In genomic region chr11:61429691-61430582, GRCh38 we compare ENCODE assay signal across 1 cellular context.
TF ChIP-seq lines count a peak whose summit lies in the region.

A gene with protein sequence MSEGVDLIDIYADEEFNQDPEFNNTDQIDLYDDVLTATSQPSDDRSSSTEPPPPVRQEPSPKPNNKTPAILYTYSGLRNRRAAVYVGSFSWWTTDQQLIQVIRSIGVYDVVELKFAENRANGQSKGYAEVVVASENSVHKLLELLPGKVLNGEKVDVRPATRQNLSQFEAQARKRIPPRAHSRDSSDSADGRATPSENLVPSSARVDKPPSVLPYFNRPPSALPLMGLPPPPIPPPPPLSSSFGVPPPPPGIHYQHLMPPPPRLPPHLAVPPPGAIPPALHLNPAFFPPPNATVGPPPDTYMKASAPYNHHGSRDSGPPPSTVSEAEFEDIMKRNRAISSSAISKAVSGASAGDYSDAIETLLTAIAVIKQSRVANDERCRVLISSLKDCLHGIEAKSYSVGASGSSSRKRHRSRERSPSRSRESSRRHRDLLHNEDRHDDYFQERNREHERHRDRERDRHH (minus strand): TSS chr11:61429975. CDS start chr11:61429235, 740 bp downstream.
SDHAF2 (plus strand) TSS chr11:61430124; CDS start chr11:61430147, 23 bp downstream.

TF ChIP-seq in HepG2, 621 proteins besides CTCF, POLR2A, EP300 and RAD21 (continued from another document and continues in another):
- TF ChIP-seq, protein P1, sequence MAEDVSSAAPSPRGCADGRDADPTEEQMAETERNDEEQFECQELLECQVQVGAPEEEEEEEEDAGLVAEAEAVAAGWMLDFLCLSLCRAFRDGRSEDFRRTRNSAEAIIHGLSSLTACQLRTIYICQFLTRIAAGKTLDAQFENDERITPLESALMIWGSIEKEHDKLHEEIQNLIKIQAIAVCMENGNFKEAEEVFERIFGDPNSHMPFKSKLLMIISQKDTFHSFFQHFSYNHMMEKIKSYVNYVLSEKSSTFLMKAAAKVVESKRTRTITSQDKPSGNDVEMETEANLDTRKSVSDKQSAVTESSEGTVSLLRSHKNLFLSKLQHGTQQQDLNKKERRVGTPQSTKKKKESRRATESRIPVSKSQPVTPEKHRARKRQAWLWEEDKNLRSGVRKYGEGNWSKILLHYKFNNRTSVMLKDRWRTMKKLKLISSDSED (CRISPR knock-in tag; IDR thresholded peaks at IDR 0.05) = no peak
- peak; percentile 57; the same call in 1 of the 2 replicates for TF ChIP-seq ZNF800 (CRISPR knock-in tag; IDR thresholded peaks at IDR 0.05)
- TF ChIP-seq TFAP4 (IDR thresholded peaks at IDR 0.05; ENCODE audit: borderline replicate concordance, low read depth) = peak; percentile 70; the same call in 1 of the 2 replicates
- 0 out of 2 replicates have a peak, but pooled peaks have one; percentile 28 for TF ChIP-seq SP5 (CRISPR knock-in tag; IDR thresholded peaks at IDR 0.05; ENCODE audit: borderline replicate concordance, low read depth)
- 0 out of 2 replicates have a peak, but pooled peaks have one; percentile 2 for TF ChIP-seq ZNF335 (CRISPR knock-in tag; IDR thresholded peaks at IDR 0.05)
- no peak for TF ChIP-seq CBX5 (CRISPR knock-in tag; IDR thresholded peaks at IDR 0.05; ENCODE audit: borderline replicate concordance)
- TF ChIP-seq ZNF792 (CRISPR knock-in tag; IDR thresholded peaks at IDR 0.05) = peak; percentile 80; the same call in 1 of the 2 replicates
- TF ChIP-seq, protein P2, sequence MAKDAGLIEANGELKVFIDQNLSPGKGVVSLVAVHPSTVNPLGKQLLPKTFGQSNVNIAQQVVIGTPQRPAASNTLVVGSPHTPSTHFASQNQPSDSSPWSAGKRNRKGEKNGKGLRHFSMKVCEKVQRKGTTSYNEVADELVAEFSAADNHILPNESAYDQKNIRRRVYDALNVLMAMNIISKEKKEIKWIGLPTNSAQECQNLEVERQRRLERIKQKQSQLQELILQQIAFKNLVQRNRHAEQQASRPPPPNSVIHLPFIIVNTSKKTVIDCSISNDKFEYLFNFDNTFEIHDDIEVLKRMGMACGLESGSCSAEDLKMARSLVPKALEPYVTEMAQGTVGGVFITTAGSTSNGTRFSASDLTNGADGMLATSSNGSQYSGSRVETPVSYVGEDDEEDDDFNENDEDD (CRISPR knock-in tag; IDR thresholded peaks at IDR 0.05; ENCODE audit: borderline replicate concordance) = peak; percentile 85
- no peak for TF ChIP-seq IKZF4 (CRISPR knock-in tag; IDR thresholded peaks at IDR 0.05; ENCODE audit: borderline replicate concordance, low read depth, not compliant biosample characterization)
- TF ChIP-seq LCORL (IDR thresholded peaks at IDR 0.05) = peak; percentile 97
- peak; percentile 79 for TF ChIP-seq LCORL (CRISPR knock-in tag; IDR thresholded peaks at IDR 0.05)
- TF ChIP-seq, protein P3, sequence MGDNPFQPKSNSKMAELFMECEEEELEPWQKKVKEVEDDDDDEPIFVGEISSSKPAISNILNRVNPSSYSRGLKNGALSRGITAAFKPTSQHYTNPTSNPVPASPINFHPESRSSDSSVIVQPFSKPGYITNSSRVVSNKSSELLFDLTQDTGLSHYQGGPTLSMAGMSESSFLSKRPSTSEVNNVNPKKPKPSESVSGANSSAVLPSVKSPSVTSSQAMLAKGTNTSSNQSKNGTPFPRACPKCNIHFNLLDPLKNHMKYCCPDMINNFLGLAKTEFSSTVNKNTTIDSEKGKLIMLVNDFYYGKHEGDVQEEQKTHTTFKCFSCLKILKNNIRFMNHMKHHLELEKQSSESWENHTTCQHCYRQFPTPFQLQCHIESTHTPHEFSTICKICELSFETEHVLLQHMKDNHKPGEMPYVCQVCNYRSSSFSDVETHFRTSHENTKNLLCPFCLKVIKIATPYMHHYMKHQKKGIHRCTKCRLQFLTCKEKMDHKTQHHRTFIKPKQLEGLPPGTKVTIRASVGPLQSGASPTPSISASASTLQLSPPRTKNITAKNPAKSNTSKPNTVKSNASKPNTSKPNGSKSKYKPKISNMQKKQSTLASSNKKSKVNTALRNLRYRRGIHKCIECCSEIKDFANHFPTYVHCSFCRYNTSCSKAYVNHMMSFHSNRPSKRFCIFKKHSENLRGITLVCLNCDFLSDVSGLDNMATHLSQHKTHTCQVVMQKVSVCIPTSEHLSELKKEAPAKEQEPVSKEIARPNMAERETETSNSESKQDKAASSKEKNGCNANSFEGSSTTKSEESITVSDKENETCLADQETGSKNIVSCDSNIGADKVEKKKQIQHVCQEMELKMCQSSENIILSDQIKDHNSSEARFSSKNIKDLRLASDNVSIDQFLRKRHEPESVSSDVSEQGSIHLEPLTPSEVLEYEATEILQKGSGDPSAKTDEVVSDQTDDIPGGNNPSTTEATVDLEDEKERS (CRISPR knock-in tag; IDR thresholded peaks at IDR 0.05) = peak; percentile 62
- peak; percentile 91 for TF ChIP-seq POLR2AphosphoS5 (IDR thresholded peaks at IDR 0.05; ENCODE audit: low read depth, low read length)
- TF ChIP-seq, protein P4, sequence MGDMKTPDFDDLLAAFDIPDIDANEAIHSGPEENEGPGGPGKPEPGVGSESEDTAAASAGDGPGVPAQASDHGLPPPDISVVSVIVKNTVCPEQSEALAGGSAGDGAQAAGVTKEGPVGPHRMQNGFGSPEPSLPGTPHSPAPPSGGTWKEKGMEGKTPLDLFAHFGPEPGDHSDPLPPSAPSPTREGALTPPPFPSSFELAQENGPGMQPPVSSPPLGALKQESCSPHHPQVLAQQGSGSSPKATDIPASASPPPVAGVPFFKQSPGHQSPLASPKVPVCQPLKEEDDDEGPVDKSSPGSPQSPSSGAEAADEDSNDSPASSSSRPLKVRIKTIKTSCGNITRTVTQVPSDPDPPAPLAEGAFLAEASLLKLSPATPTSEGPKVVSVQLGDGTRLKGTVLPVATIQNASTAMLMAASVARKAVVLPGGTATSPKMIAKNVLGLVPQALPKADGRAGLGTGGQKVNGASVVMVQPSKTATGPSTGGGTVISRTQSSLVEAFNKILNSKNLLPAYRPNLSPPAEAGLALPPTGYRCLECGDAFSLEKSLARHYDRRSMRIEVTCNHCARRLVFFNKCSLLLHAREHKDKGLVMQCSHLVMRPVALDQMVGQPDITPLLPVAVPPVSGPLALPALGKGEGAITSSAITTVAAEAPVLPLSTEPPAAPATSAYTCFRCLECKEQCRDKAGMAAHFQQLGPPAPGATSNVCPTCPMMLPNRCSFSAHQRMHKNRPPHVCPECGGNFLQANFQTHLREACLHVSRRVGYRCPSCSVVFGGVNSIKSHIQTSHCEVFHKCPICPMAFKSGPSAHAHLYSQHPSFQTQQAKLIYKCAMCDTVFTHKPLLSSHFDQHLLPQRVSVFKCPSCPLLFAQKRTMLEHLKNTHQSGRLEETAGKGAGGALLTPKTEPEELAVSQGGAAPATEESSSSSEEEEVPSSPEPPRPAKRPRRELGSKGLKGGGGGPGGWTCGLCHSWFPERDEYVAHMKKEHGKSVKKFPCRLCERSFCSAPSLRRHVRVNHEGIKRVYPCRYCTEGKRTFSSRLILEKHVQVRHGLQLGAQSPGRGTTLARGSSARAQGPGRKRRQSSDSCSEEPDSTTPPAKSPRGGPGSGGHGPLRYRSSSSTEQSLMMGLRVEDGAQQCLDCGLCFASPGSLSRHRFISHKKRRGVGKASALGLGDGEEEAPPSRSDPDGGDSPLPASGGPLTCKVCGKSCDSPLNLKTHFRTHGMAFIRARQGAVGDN (CRISPR knock-in tag; IDR thresholded peaks at IDR 0.05) = peak; percentile 95
- TF ChIP-seq KDM5B (CRISPR knock-in tag; IDR thresholded peaks at IDR 0.05; ENCODE audit: borderline replicate concordance) = peak; percentile 97
- TF ChIP-seq HOXD1 (CRISPR knock-in tag; IDR thresholded peaks at IDR 0.05) = peak; percentile 91
- no peak for TF ChIP-seq GPBP1L1 (CRISPR knock-in tag; IDR thresholded peaks at IDR 0.05)
- peak; percentile 59 for TF ChIP-seq ZBTB7A (CRISPR knock-in tag; IDR thresholded peaks at IDR 0.05)
- TF ChIP-seq DZIP1 (CRISPR knock-in tag; IDR thresholded peaks at IDR 0.05) = 0 out of 2 replicates have a peak, but pooled peaks have one; percentile 17
- TF ChIP-seq, protein P5, sequence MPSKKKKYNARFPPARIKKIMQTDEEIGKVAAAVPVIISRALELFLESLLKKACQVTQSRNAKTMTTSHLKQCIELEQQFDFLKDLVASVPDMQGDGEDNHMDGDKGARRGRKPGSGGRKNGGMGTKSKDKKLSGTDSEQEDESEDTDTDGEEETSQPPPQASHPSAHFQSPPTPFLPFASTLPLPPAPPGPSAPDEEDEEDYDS (CRISPR knock-in tag; IDR thresholded peaks at IDR 0.05) = peak; percentile 65
- no peak for TF ChIP-seq ZNF12 (CRISPR knock-in tag; IDR thresholded peaks at IDR 0.05)
- no peak for TF ChIP-seq RFXANK (CRISPR knock-in tag; IDR thresholded peaks at IDR 0.05)
- TF ChIP-seq SMAD3 (CRISPR knock-in tag; IDR thresholded peaks at IDR 0.05) = no peak; the same call in 1 of the 2 replicates
- peak; percentile 75 for TF ChIP-seq SIN3B (IDR thresholded peaks at IDR 0.05; ENCODE audit: low read length)
- no peak for TF ChIP-seq XBP1 (CRISPR knock-in tag; IDR thresholded peaks at IDR 0.05)
- no peak for TF ChIP-seq TEAD2 (CRISPR knock-in tag; IDR thresholded peaks at IDR 0.05)
- TF ChIP-seq ZNF292 (CRISPR knock-in tag; IDR thresholded peaks at IDR 0.05; ENCODE audit: borderline replicate concordance, low read depth) = no peak
- 0 out of 2 replicates have a peak, but pooled peaks have one; percentile 33 for TF ChIP-seq ZSCAN9 (CRISPR knock-in tag; IDR thresholded peaks at IDR 0.05; ENCODE audit: borderline replicate concordance)
- TF ChIP-seq ZNF547 (CRISPR knock-in tag; IDR thresholded peaks at IDR 0.05) = peak; percentile 96
- TF ChIP-seq UBTF (CRISPR knock-in tag; IDR thresholded peaks at IDR 0.05) = peak; percentile 54; the same call in 1 of the 2 replicates
- TF ChIP-seq DBP (CRISPR knock-in tag; IDR thresholded peaks at IDR 0.05; ENCODE audit: not compliant biosample characterization) = peak; percentile 75
